Comparison of ENCODE assay signal across 14 cellular contexts in genomic region chr1:75341537-75341936, GRCh38.
DNase-seq lines count a peak whose midpoint lies in the region; ATAC-seq and TF ChIP-seq lines count a peak whose summit lies in the region.
"Had no signal": no experiment of that assay in that cellular context is flagged by ENCODE, and none has a peak within 500 bp of the region (broad histone marks: within the 10 kb centered on the region; RNA-seq: fewer than 3 reads in every experiment).

No MANE protein-coding gene starts in this region.

- H3K4me3 Mint-ChIP-seq in nephron progenitor cell = no peak overlapping the region
- H3K4me3 Mint-ChIP-seq: activated T-cell treated with anti-CD3 and anti-CD28 coated beads, Interleukin-2, amount 50 U/mL, for 24 hours had no signal

- H3K9me3 Mint-ChIP-seq in nephron progenitor cell = no peaks in the 10 kb centered on the region
- H3K9me3 Mint-ChIP-seq: activated T-cell treated with anti-CD3 and anti-CD28 coated beads, Interleukin-2, amount 50 U/mL, for 24 hours had no signal

- H3K4me1 ChIP-seq in subcutaneous abdominal adipose tissue (ENCODE audit: control insufficient read depth in 5 of 5, insufficient read depth in 5 of 5, low read length in 5 of 5) = peaks cover 0 to 31% (median 18%) of the 10 kb centered on the region in 5 donors
- H3K4me1 ChIP-seq: Caco-2 had no signal

- no peaks in the 10 kb centered on the region for H3K9me3 ChIP-seq in subcutaneous abdominal adipose tissue (ENCODE audit: control insufficient read depth in 5 of 5, low read length in 5 of 5)
- H3K9me3 ChIP-seq: Caco-2, sigmoid colon, thyroid gland had no signal

- ATAC-seq in GM19328 (IDR thresholded peaks at IDR 0.05; ENCODE audit: unreplicated experiment) (peak; percentile 41), HG02610 (IDR thresholded peaks at IDR 0.05; ENCODE audit: unreplicated experiment) (peak; percentile 43), HG03354 (IDR thresholded peaks at IDR 0.05; ENCODE audit: poor library complexity, severe bottlenecking, unreplicated experiment) (peak; percentile 38)

- H3K9ac ChIP-seq in subcutaneous abdominal adipose tissue (ENCODE audit: low read length in 5 of 5) = no peak overlapping the region

- H3K4me3 ChIP-seq in subcutaneous abdominal adipose tissue (ENCODE audit: low read depth in 1 of 5, low read length in 5 of 5) = no peak overlapping the region
- H3K4me3 ChIP-seq: sigmoid colon, thyroid gland had no signal

- peak overlapping the region; percentile 34 for H3K27ac ChIP-seq in subcutaneous abdominal adipose tissue (ENCODE audit: low read depth, low read length)
- H3K27ac ChIP-seq: sigmoid colon, thyroid gland had no signal

- DNase-seq in HuH-7.5 (ENCODE audit: low spot score) = no peak
- no peak for DNase-seq in nephron progenitor cell
- DNase-seq in HUDEP-2 (lab: John Stamatoyannopoulos, UW; ENCODE audit: unreplicated experiment in 76 of 76) = no peak
- DNase-seq in putamen (ENCODE audit: low spot score) = no peak
- DNase-seq: activated T-cell treated with anti-CD3 and anti-CD28 coated beads, Interleukin-2, amount 50 U/mL, for 24 hours; aorta; Caco-2; NCI-H2171 treated with DMSO at 0.1 percent for 48 hours; sigmoid colon; thyroid gland had no signal

- no peaks in the 10 kb centered on the region for H3K27me3 ChIP-seq in subcutaneous abdominal adipose tissue (ENCODE audit: control insufficient read depth in 5 of 5, insufficient read depth in 4 of 5, low read length in 5 of 5)
- H3K27me3 ChIP-seq: sigmoid colon, thyroid gland had no signal

- no peaks in the 10 kb centered on the region for H3K36me3 Mint-ChIP-seq in nephron progenitor cell (ENCODE audit: low read depth)

- H3K4me1 Mint-ChIP-seq in nephron progenitor cell = no peaks in the 10 kb centered on the region

- H3K36me3 ChIP-seq in subcutaneous abdominal adipose tissue (ENCODE audit: control insufficient read depth in 5 of 5, insufficient read depth in 5 of 5, low read length in 5 of 5) = no peaks in the 10 kb centered on the region
- H3K36me3 ChIP-seq: sigmoid colon, thyroid gland had no signal

- no peak for TF ChIP-seq CTCF in nephron progenitor cell (IDR thresholded peaks at IDR 0.05)

- no peak overlapping the region for H3K27ac Mint-ChIP-seq in nephron progenitor cell
- H3K27ac Mint-ChIP-seq: activated T-cell treated with anti-CD3 and anti-CD28 coated beads, Interleukin-2, amount 50 U/mL, for 24 hours had no signal

- no peaks in the 10 kb centered on the region for H3K27me3 Mint-ChIP-seq in nephron progenitor cell (ENCODE audit: low read depth, poor library complexity)
- H3K27me3 Mint-ChIP-seq: activated T-cell treated with anti-CD3 and anti-CD28 coated beads, Interleukin-2, amount 50 U/mL, for 24 hours had no signal
